In the genomic region with DNA sequence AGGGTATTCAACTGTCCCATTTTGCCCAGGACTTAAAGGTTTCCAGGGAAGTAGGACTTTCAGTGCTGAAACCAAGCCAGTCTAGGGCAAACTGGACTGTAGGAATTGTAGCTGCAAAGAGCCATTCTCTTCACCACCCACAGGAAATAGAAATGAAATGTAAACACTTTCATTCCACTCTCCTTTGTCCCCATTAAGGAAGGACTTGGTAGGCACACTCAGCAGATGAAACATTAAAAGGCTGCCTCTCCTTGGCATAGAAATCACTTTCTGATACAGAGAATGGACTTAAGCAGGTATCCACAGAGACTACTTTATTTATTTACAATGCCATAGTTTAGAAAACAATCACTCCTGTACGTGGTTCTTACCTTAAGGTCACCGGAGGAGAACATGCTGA, we compare ENCODE assay signal across 1 cellular context.
TF ChIP-seq lines count a peak whose summit lies in the region.

No MANE protein-coding gene starts in this region.

TF ChIP-seq in endothelial cell of umbilical vein, 7 proteins besides CTCF, POLR2A, EP300 and RAD21 (continued from another document):
- TF ChIP-seq MAX (IDR thresholded peaks at IDR 0.05; ENCODE audit: insufficient read depth, insufficient read length) = no peak
TF ChIP-seq in endothelial cell of umbilical vein: peak in this region for 0.
